ENCODE assay signal across 15 cellular contexts in genomic region chr1:160346953-160347352, GRCh38. TPM values are rescaled to one million over a fixed set of nuclear protein-coding genes. Genes with fewer than 3 reads are reported as not detected.
DNase-seq lines count a peak whose midpoint lies in the region; ATAC-seq, FAIRE-seq and TF ChIP-seq lines count a peak whose summit lies in the region.
"Had no signal": no experiment of that assay in that cellular context is flagged by ENCODE, and none has a peak within 500 bp of the region (broad histone marks: within the 10 kb centered on the region; RNA-seq: fewer than 3 reads in every experiment).

No MANE protein-coding gene starts in this region.

- H3K9me3 ChIP-seq in Peyer's patch (no peaks in the 10 kb centered on the region), small intestine (ENCODE audit: control insufficient read depth, low read depth) (no peaks in the 10 kb centered on the region)
- H3K9me3 ChIP-seq in naive thymus-derived CD4-positive, alpha-beta T cell (ENCODE audit: control insufficient read depth in 2 of 3, low read length in 3 of 3): no peaks in the 10 kb centered on the region
- H3K9me3 ChIP-seq: colonic mucosa, mucosa of descending colon, suprapubic skin had no signal

- no peak for TF ChIP-seq POLR2A in GM12892 (IDR thresholded peaks at IDR 0.05; ENCODE audit: low read depth, low read length)
- no peak for TF ChIP-seq POLR2A in Peyer's patch (IDR thresholded peaks at IDR 0.05)

- H3K27ac Mint-ChIP-seq in naive thymus-derived CD4-positive, alpha-beta T cell: peak overlapping the region in 2 of 9 donors; percentile 38 to 49
- H3K27ac Mint-ChIP-seq: CD8-positive, alpha-beta T cell had no signal

- H3K4me3 ChIP-seq in Peyer's patch (no peak overlapping the region), small intestine (ENCODE audit: low read depth in 1 of 2, low read length in 2 of 2) (no peak overlapping the region)
- no peak overlapping the region for H3K4me3 ChIP-seq in naive thymus-derived CD4-positive, alpha-beta T cell (ENCODE audit: low read length)
- H3K4me3 ChIP-seq: colonic mucosa, mucosa of descending colon, suprapubic skin had no signal

- peaks cover 17 to 34% (median 22%) of the 10 kb centered on the region in 5 donors for H3K36me3 Mint-ChIP-seq in naive thymus-derived CD4-positive, alpha-beta T cell

- H3K4me1 Mint-ChIP-seq in naive thymus-derived CD4-positive, alpha-beta T cell: peaks cover 15 to 46% (median 33%) of the 10 kb centered on the region in 7 donors

- H3K27me3 ChIP-seq in Peyer's patch (no peaks in the 10 kb centered on the region), small intestine (ENCODE audit: control insufficient read depth in 2 of 2, insufficient read depth in 2 of 2, low read length in 2 of 2) (no peaks in the 10 kb centered on the region)
- H3K27me3 ChIP-seq in naive thymus-derived CD4-positive, alpha-beta T cell (ENCODE audit: control insufficient read depth in 2 of 2, insufficient read depth in 2 of 2, low read length in 2 of 2): no peaks in the 10 kb centered on the region
- H3K27me3 ChIP-seq: colonic mucosa, suprapubic skin had no signal

- POLR2A ChIA-PET in naive thymus-derived CD4-positive, alpha-beta T cell (lab: Charles Lee): no interaction called here

- H3K27ac ChIP-seq in Peyer's patch (peak overlapping the region in 1 of 4 donors; percentile 52), small intestine (ENCODE audit: low read depth in 1 of 2, low read length in 1 of 2) (peak overlapping the region in 1 of 2 donors; percentile 32)
- no peak overlapping the region for H3K27ac ChIP-seq in naive thymus-derived CD4-positive, alpha-beta T cell (ENCODE audit: low read depth, low read length)
- H3K27ac ChIP-seq: colonic mucosa, suprapubic skin had no signal

- H3K36me3 ChIP-seq in Peyer's patch: peaks cover 0 to 56% (median 0%) of the 10 kb centered on the region in 3 donors
- peaks cover 20 to 65% (median 31%) of the 10 kb centered on the region in 3 experiments for H3K36me3 ChIP-seq in naive thymus-derived CD4-positive, alpha-beta T cell (ENCODE audit: control insufficient read depth in 2 of 3, insufficient read depth in 3 of 3, low read length in 3 of 3)
- H3K36me3 ChIP-seq in small intestine (ENCODE audit: control insufficient read depth in 2 of 2, insufficient read depth in 2 of 2, low read length in 2 of 2): peaks cover 7 to 27% of the 10 kb centered on the region in 2 donors

- CTCF ChIA-PET in naive thymus-derived CD4-positive, alpha-beta T cell (lab: Charles Lee): interaction anchor here (0.6 kb wide), 1 partner anchor 205 kb away, joined by 6 read pairs; no protein-coding TSS in a partner anchor

- ATAC-seq in HG03095 (IDR thresholded peaks at IDR 0.05; ENCODE audit: unreplicated experiment) (peak; percentile 47), GM21360 (IDR thresholded peaks at IDR 0.05; ENCODE audit: unreplicated experiment) (no peak), HG03108 (IDR thresholded peaks at IDR 0.05; ENCODE audit: unreplicated experiment) (no peak)
- ATAC-seq in naive thymus-derived CD4-positive, alpha-beta T cell: peak; percentile 28
- ATAC-seq: CD8-positive, alpha-beta T cell; mucosa of descending colon had no signal

- no peaks in the 10 kb centered on the region for H3K9me3 Mint-ChIP-seq in naive thymus-derived CD4-positive, alpha-beta T cell
- H3K9me3 Mint-ChIP-seq: CD8-positive, alpha-beta T cell had no signal

- intact Hi-C loops in naive thymus-derived CD4-positive, alpha-beta T cell (cut with micrococcal nuclease): loop anchor here in 1 of 2 donors (10.0 kb wide), 2 partner anchors 422 to 788 kb away; partner anchors contain the start of genes DEDD and TAGLN2

- peak overlapping the region in 2 of 10 donors; percentile 12 to 23 for H3K4me3 Mint-ChIP-seq in naive thymus-derived CD4-positive, alpha-beta T cell
- H3K4me3 Mint-ChIP-seq: CD8-positive, alpha-beta T cell had no signal

- DNase-seq in GM12892 (ENCODE audit: insufficient read length) (no peak), Peyer's patch (peak in 2 of 3 donors; percentile 63), 8988T (no peak), small intestine (no peak)
- DNase-seq in naive thymus-derived CD4-positive, alpha-beta T cell: no peak
- DNase-seq: CD8-positive, alpha-beta T cell; colonic mucosa; NCI-H2227 treated with DMSO at 0.1 percent for 48 hours had no signal

- peaks cover 0 to 12% (median 2%) of the 10 kb centered on the region in 4 donors for H3K4me1 ChIP-seq in Peyer's patch
- H3K4me1 ChIP-seq in naive thymus-derived CD4-positive, alpha-beta T cell (ENCODE audit: control insufficient read depth in 2 of 2, insufficient read depth in 2 of 2, low read length in 2 of 2): peaks cover 10 to 17% of the 10 kb centered on the region in 2 donors
- H3K4me1 ChIP-seq in small intestine (ENCODE audit: control insufficient read depth in 2 of 2, insufficient read depth in 1 of 2, low read depth in 1 of 2, low read length in 1 of 2): peaks cover 0 to 7% of the 10 kb centered on the region in 2 donors
- H3K4me1 ChIP-seq: colonic mucosa had no signal

- FAIRE-seq in GM12892 (lab: Jason Lieb, UNC) (peak; percentile 67), small intestine (lab: Jason Lieb, UNC) (no peak)

- WGBS in small intestine, 3 donors: 62 to 68% (median 63%) methylated on average over 4 of the region's 4 CpGs

- no peak for TF ChIP-seq CTCF in Peyer's patch (IDR thresholded peaks at IDR 0.05)

- H3K27me3 Mint-ChIP-seq in naive thymus-derived CD4-positive, alpha-beta T cell: no peaks in the 10 kb centered on the region

RNA-seq across cellular contexts. Expression of gene NCSTN, which starts 3.8 kb away (rescaled TPM):
- 46.0 TPM for polyA plus RNA-seq in GM12892 (2012; ENCODE audit: missing spikeins)
- total RNA-seq in Peyer's patch: 100 to 1,000 TPM in 3 of 4 donors, 10 to 100 TPM in 1; 34.7 to 173 (median 158) TPM
- 10 to 100 TPM; 68.4 to 91.1 (median 73.5) TPM for total RNA-seq in naive thymus-derived CD4-positive, alpha-beta T cell
- 10 to 100 TPM; 69.2 to 85.3 TPM for polyA plus RNA-seq in naive thymus-derived CD4-positive, alpha-beta T cell
- polyA plus RNA-seq in small intestine: 10 to 100 TPM; 50.1 to 65.9 (median 53.2) TPM

RNA-seq across cellular contexts. Expression of gene COPA, which starts 3.9 kb away (rescaled TPM):
- polyA plus RNA-seq in GM12892 (2012; ENCODE audit: missing spikeins): 81.7 TPM
- total RNA-seq in Peyer's patch: 100 to 1,000 TPM; 109 to 173 (median 138) TPM
- total RNA-seq in naive thymus-derived CD4-positive, alpha-beta T cell: 100 to 1,000 TPM; 104 to 151 (median 118) TPM
- 100 to 1,000 TPM; 101 to 156 TPM for polyA plus RNA-seq in naive thymus-derived CD4-positive, alpha-beta T cell
- polyA plus RNA-seq in small intestine: 100 to 1,000 TPM in 1 of 3 donors, 10 to 100 TPM in 2; 79.7 to 103 (median 83.2) TPM

RNA-seq across cellular contexts. Expression of gene NHLH1, which starts 19.9 kb away (rescaled TPM):
- polyA plus RNA-seq in GM12892 (2012; ENCODE audit: missing spikeins): 1.1 TPM
- under 1 TPM in 1 of 4 donors, not detected in 3; 0.80 TPM for total RNA-seq in Peyer's patch
- under 1 TPM; 0.11 to 0.58 (median 0.42) TPM for total RNA-seq in naive thymus-derived CD4-positive, alpha-beta T cell
- not detected for polyA plus RNA-seq in naive thymus-derived CD4-positive, alpha-beta T cell
- under 1 TPM; 0.15 to 0.67 (median 0.54) TPM for polyA plus RNA-seq in small intestine
- total RNA-seq: fibroblast of lung, M059J had no signal

RNA-seq across cellular contexts. Expression of gene VANGL2, which starts 53.4 kb away (rescaled TPM):
- 0.47 TPM for polyA plus RNA-seq in GM12892 (2012; ENCODE audit: missing spikeins)
- 1 to 10 TPM; 2.1 to 6.8 (median 4.1) TPM for total RNA-seq in Peyer's patch
- total RNA-seq in naive thymus-derived CD4-positive, alpha-beta T cell: under 1 TPM in 2 of 5 experiments, not detected in 3; 0.05 to 0.13 TPM
- polyA plus RNA-seq in naive thymus-derived CD4-positive, alpha-beta T cell: not detected
- 1 to 10 TPM in 1 of 3 donors, under 1 TPM in 2; 0.27 to 5.4 (median 0.67) TPM for polyA plus RNA-seq in small intestine
- total RNA-seq: CD8-positive, alpha-beta T cell; fibroblast of lung had no signal

Comparison
In these comparisons a context has a peak if more than half of its experiments do, and no peak if none do; other contexts are left out.
1. DNase-seq: peak in Peyer's patch (2 of 3); none in GM12892 (single experiment), naive thymus-derived CD4-positive, alpha-beta T cell (0 of 9), 8988T (single experiment) and small intestine (single experiment).
2. ATAC-seq: peak in HG03095 (single experiment) and naive thymus-derived CD4-positive, alpha-beta T cell (single experiment); none in GM21360 (single experiment) and HG03108 (single experiment).